ENCODE assay signal across 11 cellular contexts in genomic region chr7:126696639-126697038, GRCh38.
DNase-seq lines count a peak whose midpoint lies in the region; ATAC-seq and TF ChIP-seq lines count a peak whose summit lies in the region.
"Had no signal": no experiment of that assay in that cellular context is flagged by ENCODE, and none has a peak within 500 bp of the region (broad histone marks: within the 10 kb centered on the region; RNA-seq: fewer than 3 reads in every experiment).

No MANE protein-coding gene starts in this region.

- H3K9me3 Mint-ChIP-seq in activated B cell treated with CpG ODN at 0.5 μM for 24 hours: no peaks in the 10 kb centered on the region
- H3K9me3 Mint-ChIP-seq in activated CD8-positive, alpha-beta memory T cell treated with anti-CD3 and anti-CD28 coated beads, Interleukin-2, amount 10 ng/mL, durations not matched to agents 7 days and 5 days (ENCODE audit: low read depth): no peaks in the 10 kb centered on the region
- H3K9me3 Mint-ChIP-seq: CD4-positive, alpha-beta T cell; T-helper 2 cell treated with Interferon-gamma antibody and Interleukin-4, amounts not matched to agents 5 μg/mL and 100 μg/mL, for 36 hours had no signal

- POLR2A ChIA-PET in activated B cell treated with CpG ODN at 0.5 μM for 24 hours (lab: Charles Lee): no interaction called here

- no peak overlapping the region for H3K4me3 Mint-ChIP-seq in activated B cell treated with CpG ODN at 0.5 μM for 24 hours
- no peak overlapping the region for H3K4me3 Mint-ChIP-seq in activated CD8-positive, alpha-beta memory T cell treated with anti-CD3 and anti-CD28 coated beads, Interleukin-2, amount 10 ng/mL, durations not matched to agents 7 days and 5 days
- H3K4me3 Mint-ChIP-seq: CD4-positive, alpha-beta T cell; T-helper 2 cell treated with Interferon-gamma antibody and Interleukin-4, amounts not matched to agents 5 μg/mL and 100 μg/mL, for 36 hours had no signal

- TF ChIP-seq CTCF in activated B cell treated with CpG ODN at 0.5 μM for 24 hours (IDR thresholded peaks at IDR 0.05): no peak

- CTCF ChIA-PET in activated B cell treated with CpG ODN at 0.5 μM for 24 hours (lab: Charles Lee): no interaction called here
- CTCF ChIA-PET in activated CD8-positive, alpha-beta memory T cell treated with anti-CD3 and anti-CD28 coated beads, Interleukin-2, amount 10 ng/mL, durations not matched to agents 7 days and 5 days (lab: Charles Lee): no interaction called here

- no peaks in the 10 kb centered on the region for H3K36me3 Mint-ChIP-seq in activated B cell treated with CpG ODN at 0.5 μM for 24 hours (ENCODE audit: low read depth)
- H3K36me3 Mint-ChIP-seq in activated CD8-positive, alpha-beta memory T cell treated with anti-CD3 and anti-CD28 coated beads, Interleukin-2, amount 10 ng/mL, durations not matched to agents 7 days and 5 days: no peaks in the 10 kb centered on the region

- DNase-seq in activated B cell treated with CpG ODN at 0.5 μM for 24 hours (no peak), NCI-H1417 treated with DMSO at 0.1 percent for 48 hours (lab: John Stamatoyannopoulos, UW) (no peak), COR-L47 (lab: John Stamatoyannopoulos, UW) (no peak), AG20443 (ENCODE audit: low spot score) (no peak)
- no peak for DNase-seq in activated CD8-positive, alpha-beta memory T cell treated with anti-CD3 and anti-CD28 coated beads, Interleukin-2, amount 10 ng/mL, durations not matched to agents 7 days and 5 days
- DNase-seq: CD4-positive, alpha-beta T cell; NCI-H1930 had no signal

- no peaks in the 10 kb centered on the region for H3K27me3 Mint-ChIP-seq in activated B cell treated with CpG ODN at 0.5 μM for 24 hours
- peaks cover 9% of the 10 kb centered on the region for H3K27me3 Mint-ChIP-seq in activated CD8-positive, alpha-beta memory T cell treated with anti-CD3 and anti-CD28 coated beads, Interleukin-2, amount 10 ng/mL, durations not matched to agents 7 days and 5 days
- H3K27me3 Mint-ChIP-seq: CD4-positive, alpha-beta T cell had no signal

- intact Hi-C loops in activated B cell treated with CpG ODN at 0.5 μM for 24 hours (cut with micrococcal nuclease): loop anchor here (2.0 kb wide), 1 partner anchor 38 kb away; no protein-coding TSS in a partner anchor

- H3K4me1 Mint-ChIP-seq in activated B cell treated with CpG ODN at 0.5 μM for 24 hours: peaks cover 24% of the 10 kb centered on the region
- H3K4me1 Mint-ChIP-seq in activated CD8-positive, alpha-beta memory T cell treated with anti-CD3 and anti-CD28 coated beads, Interleukin-2, amount 10 ng/mL, durations not matched to agents 7 days and 5 days: peaks cover 11% of the 10 kb centered on the region

- peak overlapping the region; percentile 65 for H3K27ac Mint-ChIP-seq in activated B cell treated with CpG ODN at 0.5 μM for 24 hours
- H3K27ac Mint-ChIP-seq in activated CD8-positive, alpha-beta memory T cell treated with anti-CD3 and anti-CD28 coated beads, Interleukin-2, amount 10 ng/mL, durations not matched to agents 7 days and 5 days: no peak overlapping the region
- H3K27ac Mint-ChIP-seq: CD4-positive, alpha-beta T cell; T-helper 2 cell treated with Interferon-gamma antibody and Interleukin-4, amounts not matched to agents 5 μg/mL and 100 μg/mL, for 36 hours had no signal

- ATAC-seq in GM18858 (IDR thresholded peaks at IDR 0.05; ENCODE audit: unreplicated experiment): peak; percentile 26
- peak; percentile 13 for ATAC-seq in GM21423 (IDR thresholded peaks at IDR 0.05; ENCODE audit: unreplicated experiment)
- ATAC-seq in HG03066 (IDR thresholded peaks at IDR 0.05; ENCODE audit: low read depth, unreplicated experiment): peak; percentile 31
- peak; percentile 50 for ATAC-seq in activated B cell treated with CpG ODN at 0.5 μM for 24 hours (ENCODE audit: low read depth)
- no peak for ATAC-seq in activated CD8-positive, alpha-beta memory T cell treated with anti-CD3 and anti-CD28 coated beads, Interleukin-2, amount 10 ng/mL, durations not matched to agents 7 days and 5 days
